9 cellular contexts compared by ENCODE assay signal in the genomic region with DNA sequence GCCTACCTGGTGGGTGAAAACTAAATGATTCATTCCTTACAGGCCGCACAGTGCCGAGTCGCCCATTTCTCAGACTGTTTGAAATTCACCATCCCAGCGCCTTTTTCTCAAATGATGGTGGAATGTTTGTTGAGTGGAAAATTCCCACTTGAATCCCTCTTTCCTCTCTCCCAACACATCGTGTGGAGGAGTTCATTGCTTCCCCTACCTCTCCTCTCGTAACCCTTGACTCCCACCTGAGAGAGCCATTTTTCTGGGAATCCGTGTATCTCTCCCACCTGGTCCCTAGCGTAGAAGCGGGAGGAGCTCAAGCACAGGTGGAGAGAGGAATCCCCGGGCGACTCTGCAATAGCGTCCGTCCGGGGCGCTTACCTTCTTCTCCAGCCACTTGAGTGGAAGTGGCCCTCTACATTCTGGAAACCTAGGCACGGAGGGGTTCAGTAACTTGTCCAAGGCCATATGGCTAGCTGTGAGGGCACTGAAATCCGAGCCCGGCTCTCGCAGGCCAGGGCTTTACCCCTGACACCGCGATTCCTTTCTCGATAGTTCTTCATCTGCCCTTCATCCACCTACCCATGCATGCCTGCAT. TPM values are rescaled to one million over a fixed set of nuclear protein-coding genes. Genes with fewer than 3 reads are reported as not detected.
DNase-seq lines count a peak whose midpoint lies in the region; ATAC-seq, FAIRE-seq and TF ChIP-seq lines count a peak whose summit lies in the region.
"Had no signal": no experiment of that assay in that cellular context is flagged by ENCODE, and none has a peak within 500 bp of the region (broad histone marks: within the 10 kb centered on the region; RNA-seq: fewer than 3 reads in every experiment).

No MANE protein-coding gene starts in this region.

- H3K9me3 ChIP-seq in PC-3 (ENCODE audit: low read length): 0 out of 2 replicates have a peak, but pooled peaks cover 4% of the 10 kb centered on the region
- H3K9me3 ChIP-seq in neural cell (ENCODE audit: low read length): no peaks in the 10 kb centered on the region

- H3K4me2 ChIP-seq in PC-3 (ENCODE audit: low read length): peak overlapping the region; percentile 96
- no peak overlapping the region for H3K4me2 ChIP-seq in neural cell (ENCODE audit: low read length)

- H3K79me2 ChIP-seq in PC-3 (ENCODE audit: low read length) (peaks cover 70% of the 10 kb centered on the region), neural cell (replicated peaks; ENCODE audit: insufficient read depth, low read length) (no peaks in the 10 kb centered on the region)

- H3K9me2 ChIP-seq in PC-3 (replicated peaks; ENCODE audit: low read length) (no peaks in the 10 kb centered on the region), neural cell (ENCODE audit: insufficient read depth, low read length) (no peaks in the 10 kb centered on the region)

- CTCF ChIA-PET in PC-3 (lab: Charles Lee): no interaction called here

- FAIRE-seq in H54 (lab: Jason Lieb, UNC): no peak
- FAIRE-seq: GM18507 had no signal

- TF ChIP-seq CTCF in PC-3 (conservative IDR thresholded peaks at IDR 0.05; ENCODE audit: low read depth, low read length): no peak
- TF ChIP-seq CTCF in epithelial cell of esophagus (IDR thresholded peaks at IDR 0.05; ENCODE audit: insufficient read depth, low read depth, low read length, missing control alignments): no peak
- TF ChIP-seq CTCF in neural cell (IDR thresholded peaks at IDR 0.05; ENCODE audit: poor library complexity, severe bottlenecking): no peak

- TF ChIP-seq POLR2A in H54 (IDR thresholded peaks at IDR 0.05; ENCODE audit: low read depth, low read length): no peak

- H3F3A ChIP-seq in PC-3 (ENCODE audit: low read length, unreplicated experiment) (no peaks in the 10 kb centered on the region), neural cell (ENCODE audit: insufficient read depth, low read length, poor library complexity, severe bottlenecking) (no peaks in the 10 kb centered on the region)

- DNase-seq in AG20443 (ENCODE audit: low spot score) (peak; percentile 31), PC-3 (no peak), epithelial cell of esophagus (ENCODE audit: low read depth) (no peak), H54 (ENCODE audit: insufficient read length, low spot score) (no peak), NCI-H1436 (lab: John Stamatoyannopoulos, UW) (no peak), cerebellar nuclear complex (lab: John Stamatoyannopoulos, UW) (no peak)

- H3K36me3 ChIP-seq in PC-3 (ENCODE audit: low read depth, low read length) (peaks cover 15% of the 10 kb centered on the region), neural cell (ENCODE audit: insufficient read depth, low read length) (no peaks in the 10 kb centered on the region)

- intact Hi-C loops in PC-3 (cut with micrococcal nuclease): loop anchor here (5.0 kb wide), 1 partner anchor 76 kb away; no protein-coding TSS in a partner anchor

- TSS peak; percentile 39 for BruUV-seq in PC-3 (replicated peaks; lab: Mats Ljungman, UMichigan)

- TF ChIP-seq RAD21 in neural cell (conservative IDR thresholded peaks at IDR 0.05): no peak

- H2AFZ ChIP-seq in PC-3 (ENCODE audit: low read length) (peak overlapping the region; percentile 97), neural cell (ENCODE audit: low read depth, low read length) (no peak overlapping the region)

- POLR2A ChIA-PET in PC-3 (lab: Charles Lee; ENCODE audit: unreplicated experiment): no interaction called here

- H3K27me3 ChIP-seq in PC-3 (ENCODE audit: low read length) (no peaks in the 10 kb centered on the region), neural cell (ENCODE audit: insufficient read depth, low read depth, low read length) (peaks cover 42% of the 10 kb centered on the region)

- 0 out of 2 replicates have a peak, but pooled peaks cover 5% of the 10 kb centered on the region for H4K20me1 ChIP-seq in PC-3 (ENCODE audit: low read length)
- H4K20me1 ChIP-seq in neural cell (ENCODE audit: insufficient read depth): no peaks in the 10 kb centered on the region

- peak overlapping the region; percentile 89 for H3K4me3 ChIP-seq in PC-3 (ENCODE audit: low read length)
- H3K4me3 ChIP-seq in epithelial cell of esophagus (ENCODE audit: low read length): peak overlapping the region; percentile 64
- H3K4me3 ChIP-seq in neural cell (ENCODE audit: low read length): peak overlapping the region; percentile 59

- peak overlapping the region; percentile 87 for H3K27ac ChIP-seq in PC-3 (ENCODE audit: low read length)
- no peak overlapping the region for H3K27ac ChIP-seq in neural cell (ENCODE audit: low read length)

- no peak for ATAC-seq in PC-3
- ATAC-seq in HG02759 (IDR thresholded peaks at IDR 0.05; ENCODE audit: unreplicated experiment): no peak

- H3K9ac ChIP-seq in PC-3 (ENCODE audit: low read length): peak overlapping the region; percentile 89
- no peak overlapping the region for H3K9ac ChIP-seq in neural cell (ENCODE audit: low read length)

- H3K4me1 ChIP-seq in PC-3 (ENCODE audit: insufficient read depth, low read length): peaks cover 28% of the 10 kb centered on the region

- no peak for TF ChIP-seq EP300 in neural cell (conservative IDR thresholded peaks at IDR 0.05; ENCODE audit: poor library complexity, severe bottlenecking)

TF ChIP-seq in neural cell, 6 proteins besides CTCF, POLR2A, EP300 and RAD21:
- TF ChIP-seq, protein P1, sequence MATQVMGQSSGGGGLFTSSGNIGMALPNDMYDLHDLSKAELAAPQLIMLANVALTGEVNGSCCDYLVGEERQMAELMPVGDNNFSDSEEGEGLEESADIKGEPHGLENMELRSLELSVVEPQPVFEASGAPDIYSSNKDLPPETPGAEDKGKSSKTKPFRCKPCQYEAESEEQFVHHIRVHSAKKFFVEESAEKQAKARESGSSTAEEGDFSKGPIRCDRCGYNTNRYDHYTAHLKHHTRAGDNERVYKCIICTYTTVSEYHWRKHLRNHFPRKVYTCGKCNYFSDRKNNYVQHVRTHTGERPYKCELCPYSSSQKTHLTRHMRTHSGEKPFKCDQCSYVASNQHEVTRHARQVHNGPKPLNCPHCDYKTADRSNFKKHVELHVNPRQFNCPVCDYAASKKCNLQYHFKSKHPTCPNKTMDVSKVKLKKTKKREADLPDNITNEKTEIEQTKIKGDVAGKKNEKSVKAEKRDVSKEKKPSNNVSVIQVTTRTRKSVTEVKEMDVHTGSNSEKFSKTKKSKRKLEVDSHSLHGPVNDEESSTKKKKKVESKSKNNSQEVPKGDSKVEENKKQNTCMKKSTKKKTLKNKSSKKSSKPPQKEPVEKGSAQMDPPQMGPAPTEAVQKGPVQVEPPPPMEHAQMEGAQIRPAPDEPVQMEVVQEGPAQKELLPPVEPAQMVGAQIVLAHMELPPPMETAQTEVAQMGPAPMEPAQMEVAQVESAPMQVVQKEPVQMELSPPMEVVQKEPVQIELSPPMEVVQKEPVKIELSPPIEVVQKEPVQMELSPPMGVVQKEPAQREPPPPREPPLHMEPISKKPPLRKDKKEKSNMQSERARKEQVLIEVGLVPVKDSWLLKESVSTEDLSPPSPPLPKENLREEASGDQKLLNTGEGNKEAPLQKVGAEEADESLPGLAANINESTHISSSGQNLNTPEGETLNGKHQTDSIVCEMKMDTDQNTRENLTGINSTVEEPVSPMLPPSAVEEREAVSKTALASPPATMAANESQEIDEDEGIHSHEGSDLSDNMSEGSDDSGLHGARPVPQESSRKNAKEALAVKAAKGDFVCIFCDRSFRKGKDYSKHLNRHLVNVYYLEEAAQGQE (IDR thresholded peaks at IDR 0.05; ENCODE audit: borderline replicate concordance): no peak
- TF ChIP-seq TAF1 (IDR thresholded peaks at IDR 0.05; ENCODE audit: low read depth): no peak
- TF ChIP-seq POLR2AphosphoS5 (IDR thresholded peaks at IDR 0.05): no peak
- TF ChIP-seq SMC3 (conservative IDR thresholded peaks at IDR 0.05; ENCODE audit: poor library complexity): no peak
- TF ChIP-seq EZH2 (IDR thresholded peaks at IDR 0.05; ENCODE audit: borderline replicate concordance, insufficient read depth, low read length, poor library complexity, severe bottlenecking): no peak
- TF ChIP-seq MXI1 (conservative IDR thresholded peaks at IDR 0.05; ENCODE audit: poor library complexity, severe bottlenecking): no peak
TF ChIP-seq in neural cell: peak in this region for 0.

RNA-seq across cellular contexts. Expression of gene OSMR, which starts 0.7 kb away (rescaled TPM):
- 13.7 and 20.3 TPM in 2 replicates for total RNA-seq in PC-3 (2014; rRNA removed)
- not detected in 2 replicates for polyA plus RNA-seq in neural cell
- not detected in 2 replicates for polyA minus RNA-seq in neural cell
